Comparison of ENCODE assay signal across 38 cellular contexts in the genomic region with DNA sequence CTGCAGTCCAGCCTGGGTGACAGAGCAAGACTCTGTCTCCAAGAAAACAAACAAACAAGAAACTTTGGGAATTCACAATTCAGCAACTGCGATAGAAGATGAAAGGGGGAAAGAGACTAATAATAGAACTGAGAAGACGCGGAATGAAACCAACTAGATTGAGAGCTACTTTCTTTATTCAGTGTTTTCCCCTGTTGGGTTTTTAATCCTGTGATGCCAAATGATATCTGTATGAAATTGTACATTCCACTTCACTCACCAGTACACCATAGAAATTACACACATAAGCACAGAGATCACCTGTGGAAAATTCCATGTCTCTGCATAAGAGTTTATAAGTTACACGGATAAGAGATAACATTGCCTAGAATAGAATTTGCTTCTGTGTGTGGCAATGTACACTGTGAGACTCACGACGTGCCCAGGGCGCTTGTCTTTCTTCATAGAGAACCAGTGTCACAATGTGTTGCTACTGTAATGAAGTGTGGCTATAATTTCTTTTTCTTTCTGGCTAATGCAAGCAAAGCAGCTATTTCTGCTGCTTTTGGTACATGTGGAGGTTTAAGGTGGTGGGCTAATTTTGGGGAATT.
"Had no signal": no experiment of that assay in that cellular context is flagged by ENCODE, and none has a peak within 500 bp of the region (broad histone marks: within the 10 kb centered on the region; RNA-seq: fewer than 3 reads in every experiment).

No MANE protein-coding gene starts in this region.

- H3K4me3 ChIP-seq: adrenal gland, ascending aorta, body of pancreas, breast epithelium, cardiac muscle cell had no signal

- H3K36me3 Mint-ChIP-seq: activated naive CD8-positive, alpha-beta T cell treated with anti-CD3 and anti-CD28 coated beads, Interleukin-2, amount 10 ng/mL, durations not matched to agents 7 days and 5 days had no signal

- ATAC-seq: activated naive CD8-positive, alpha-beta T cell treated with anti-CD3 and anti-CD28 coated beads, Interleukin-2, amount 50 U/mL, for 24 hours; activated T-cell treated with anti-CD3 and anti-CD28 coated beads, Interleukin-2, amount 50 U/mL, for 4 hours; body of pancreas had no signal

- H3K27me3 Mint-ChIP-seq: activated naive CD4-positive, alpha-beta T cell treated with anti-CD3 and anti-CD28 coated beads, Interleukin-2, amount 50 U/mL, for 24 hours; activated naive CD8-positive, alpha-beta T cell; activated naive CD8-positive, alpha-beta T cell treated with anti-CD3 and anti-CD28 coated beads, Interleukin-2, amount 50 U/mL, for 24 hours had no signal

- H3K4me1 Mint-ChIP-seq: activated naive CD4-positive, alpha-beta T cell treated with anti-CD3 and anti-CD28 coated beads, Interleukin-2, amount 10 ng/mL, durations not matched to agents 7 days and 5 days; activated naive CD4-positive, alpha-beta T cell treated with anti-CD3 and anti-CD28 coated beads, Interleukin-2, amount 50 U/mL, for 24 hours; activated naive CD8-positive, alpha-beta T cell treated with anti-CD3 and anti-CD28 coated beads for 36 hours; activated naive CD8-positive, alpha-beta T cell treated with anti-CD3 and anti-CD28 coated beads, Interleukin-2, amount 10 ng/mL, durations not matched to agents 7 days and 5 days; brain; central memory CD8-positive, alpha-beta T cell had no signal

- H3K27ac Mint-ChIP-seq: activated naive CD4-positive, alpha-beta T cell treated with anti-CD3 and anti-CD28 coated beads for 36 hours; activated naive CD4-positive, alpha-beta T cell treated with anti-CD3 and anti-CD28 coated beads, Interleukin-2, amount 10 ng/mL, durations not matched to agents 7 days and 5 days; activated naive CD4-positive, alpha-beta T cell treated with anti-CD3 and anti-CD28 coated beads, Interleukin-2, amount 50 U/mL, for 24 hours; activated naive CD4-positive, alpha-beta T cell treated with anti-CD3 and anti-CD28 coated beads, Interleukin-2, amount 50 U/mL, for 72 hours; activated naive CD8-positive, alpha-beta T cell; activated naive CD8-positive, alpha-beta T cell treated with anti-CD3 and anti-CD28 coated beads for 36 hours; activated naive CD8-positive, alpha-beta T cell treated with anti-CD3 and anti-CD28 coated beads, Interleukin-2, amount 10 ng/mL, durations not matched to agents 7 days and 5 days; activated naive CD8-positive, alpha-beta T cell treated with anti-CD3 and anti-CD28 coated beads, Interleukin-2, amount 50 U/mL, for 24 hours; activated T-cell treated with anti-CD3 and anti-CD28 coated beads, Interleukin-2, amount 50 U/mL, for 24 hours; activated T-cell treated with anti-CD3 and anti-CD28 coated beads, Interleukin-2, amount 50 U/mL, for 72 hours; activated T-helper 1 cell treated with anti-CD3 and anti-CD28 coated beads, Interleukin-12 subunit alpha, Interleukin-12 subunit beta, Interleukin-2, Interleukin-4 antibody, amounts not matched to agents 30 ng/mL and 10 ng/mL and 1 ng/mL, durations not matched to agents 14 hours and 24 hours and 36 hours; activated T-helper 2 cell treated with anti-CD3 and anti-CD28 coated beads, Interferon-gamma antibody, Interleukin-2, Interleukin-4, amounts not matched to agents 10 μg/mL and 5 μg/mL and 100 μg/mL, durations not matched to agents 14 hours and 24 hours and 36 hours; brain had no signal

- H3K27me3 ChIP-seq: adrenal gland, ascending aorta, body of pancreas, brain microvascular endothelial cell, breast epithelium, cardiac muscle cell had no signal

- H3K36me3 ChIP-seq: adrenal gland, ascending aorta, brain microvascular endothelial cell, breast epithelium, cardiac muscle cell had no signal

- H3K27ac ChIP-seq: adrenal gland, ascending aorta, body of pancreas, brain microvascular endothelial cell, breast epithelium, cardiac muscle cell had no signal

- H3K4me1 ChIP-seq: adrenal gland, ascending aorta, body of pancreas, breast epithelium had no signal

- H3K4me3 Mint-ChIP-seq: activated naive CD4-positive, alpha-beta T cell treated with anti-CD3 and anti-CD28 coated beads for 36 hours; activated naive CD4-positive, alpha-beta T cell treated with anti-CD3 and anti-CD28 coated beads, Interleukin-2, amount 10 ng/mL, durations not matched to agents 7 days and 5 days; activated naive CD4-positive, alpha-beta T cell treated with anti-CD3 and anti-CD28 coated beads, Interleukin-2, amount 50 U/mL, for 24 hours; activated naive CD8-positive, alpha-beta T cell; activated naive CD8-positive, alpha-beta T cell treated with anti-CD3 and anti-CD28 coated beads for 36 hours; activated naive CD8-positive, alpha-beta T cell treated with anti-CD3 and anti-CD28 coated beads, Interleukin-2, amount 10 ng/mL, durations not matched to agents 7 days and 5 days; activated naive CD8-positive, alpha-beta T cell treated with anti-CD3 and anti-CD28 coated beads, Interleukin-2, amount 50 U/mL, for 24 hours; activated T-cell treated with anti-CD3 and anti-CD28 coated beads, Interleukin-2, amount 50 U/mL, for 24 hours; activated T-cell treated with anti-CD3 and anti-CD28 coated beads, Interleukin-2, amount 50 U/mL, for 4 hours; activated T-helper 1 cell treated with anti-CD3 and anti-CD28 coated beads, Interleukin-12 subunit alpha, Interleukin-12 subunit beta, Interleukin-2, Interleukin-4 antibody, amounts not matched to agents 30 ng/mL and 10 ng/mL and 1 ng/mL, durations not matched to agents 14 hours and 24 hours and 36 hours; brain; central memory CD8-positive, alpha-beta T cell had no signal

- DNase-seq: activated effector memory CD4-positive, alpha-beta T cell treated with anti-CD3 and anti-CD28 coated beads, Interleukin-2, amount 50 U/mL, for 16 hours; activated effector memory CD4-positive, alpha-beta T cell treated with Interleukin-2 at 50 U/mL for 16 hours; activated gamma-delta T cell; activated gamma-delta T cell treated with Interleukin-2 at 50 U/mL for 16 hours; activated naive CD4-positive, alpha-beta T cell; activated naive CD4-positive, alpha-beta T cell treated with anti-CD3 and anti-CD28 coated beads for 36 hours; activated naive CD4-positive, alpha-beta T cell treated with anti-CD3 and anti-CD28 coated beads, Interleukin-2, amount 10 ng/mL, durations not matched to agents 7 days and 5 days; activated naive CD4-positive, alpha-beta T cell treated with anti-CD3 and anti-CD28 coated beads, Interleukin-2, amount 50 U/mL, for 16 hours; activated naive CD4-positive, alpha-beta T cell treated with Interleukin-2 at 50 U/mL for 16 hours; activated naive CD8-positive, alpha-beta T cell treated with anti-CD3 and anti-CD28 coated beads for 36 hours; activated naive CD8-positive, alpha-beta T cell treated with anti-CD3 and anti-CD28 coated beads, Interleukin-2, amount 10 ng/mL, durations not matched to agents 7 days and 5 days; activated naive CD8-positive, alpha-beta T cell treated with anti-CD3 and anti-CD28 coated beads, Interleukin-2, amount 50 U/mL, for 24 hours; activated T-cell treated with anti-CD3 and anti-CD28 coated beads for 4 hours; activated T-cell treated with anti-CD3 and anti-CD28 coated beads, Interleukin-2, amount 50 U/mL, for 1 hour; activated T-cell treated with anti-CD3 and anti-CD28 coated beads, Interleukin-2, amount 50 U/mL, for 24 hours; activated T-cell treated with anti-CD3 and anti-CD28 coated beads, Interleukin-2, amount 50 U/mL, for 4 hours; activated T-cell treated with anti-CD3 and anti-CD28 coated beads, Interleukin-2, amount 50 U/mL, for 48 hours; activated T-cell treated with anti-CD3 and anti-CD28 coated beads, Interleukin-2, amount 50 U/mL, for 72 hours; adrenal gland; amniotic stem cell; amygdala; anterior cingulate cortex; aorta; body of pancreas; brain microvascular endothelial cell; caudate nucleus; central memory CD4-positive, alpha-beta T cell; cerebellar nuclear complex had no signal
